In the genomic region with DNA sequence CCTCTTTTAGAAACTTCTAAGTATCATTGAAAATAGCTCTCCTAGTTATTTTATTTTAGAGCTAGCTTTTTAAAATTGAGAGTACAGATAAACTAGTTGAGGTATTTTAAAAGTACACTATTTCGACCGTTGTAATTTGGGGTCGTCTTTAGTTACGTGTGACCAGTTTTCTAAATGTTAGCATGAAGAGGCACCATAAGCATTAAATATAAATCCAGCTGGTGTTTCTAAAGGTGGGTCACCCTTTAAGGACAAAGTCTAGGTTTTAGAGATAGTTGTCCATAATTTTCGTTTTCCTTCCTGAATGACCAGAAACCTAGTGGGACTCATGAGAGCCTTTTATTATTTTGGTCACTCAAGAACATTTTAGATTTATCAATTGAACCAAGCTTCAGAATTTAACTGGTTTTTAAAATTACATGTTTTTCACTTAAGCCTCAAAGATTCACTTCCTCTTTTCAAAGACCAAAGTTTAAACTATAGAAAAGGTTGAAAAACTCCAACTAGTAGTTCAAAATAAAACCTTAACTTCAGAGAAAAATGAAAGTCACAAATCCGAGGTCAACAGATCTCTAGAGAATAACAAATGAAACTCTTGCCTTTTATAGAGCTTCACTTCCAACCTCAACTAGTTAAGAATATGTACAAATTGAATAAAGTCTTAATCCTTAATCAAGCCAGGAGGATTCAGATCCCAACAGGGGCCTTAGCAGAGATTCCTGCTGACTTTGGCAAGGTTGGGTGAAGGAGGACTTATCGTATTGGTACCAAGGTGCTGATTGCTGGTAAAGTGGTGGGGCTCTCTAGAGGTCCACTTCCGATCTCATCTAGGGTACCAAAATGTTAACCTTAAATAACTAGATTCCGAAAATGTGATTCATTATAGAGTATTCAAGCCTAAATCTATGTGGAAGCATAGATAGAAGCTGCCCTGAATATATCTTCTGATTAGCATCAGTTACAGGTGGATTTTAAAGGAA, we compare ENCODE assay signal across 10 cellular contexts. TPM values are rescaled to one million over a fixed set of nuclear protein-coding genes. Genes with fewer than 3 reads are reported as not detected.
A peak's percentile ranks its signal among the peaks of the same experiment; 100 is the strongest.
DNase-seq lines count a peak whose midpoint lies in the region; ATAC-seq and TF ChIP-seq lines count a peak whose summit lies in the region.
"Had no signal": no experiment of that assay in that cellular context is flagged by ENCODE, and none has a peak within 500 bp of the region (broad histone marks: within the 10 kb centered on the region; RNA-seq: fewer than 3 reads in every experiment).

No MANE protein-coding gene starts in this region.

- peak overlapping the region; percentile 58 to 69 (median 61) for H3K27ac ChIP-seq in gastroesophageal sphincter

- peaks cover 4 to 28% (median 6%) of the 10 kb centered on the region in 3 donors for H3K4me1 ChIP-seq in gastroesophageal sphincter

- TF ChIP-seq CTCF in GM20000 (IDR thresholded peaks at IDR 0.05; ENCODE audit: extremely low read depth, missing control alignments) (no peak), gastroesophageal sphincter (IDR thresholded peaks at IDR 0.05) (no peak)

- no peak for TF ChIP-seq EP300 in gastroesophageal sphincter (IDR thresholded peaks at IDR 0.05)

- 51 to 54% methylated on average over 9 of the region's 9 CpGs for WGBS in gastroesophageal sphincter (ENCODE audit: low coverage in 1 of 2), 2 donors

- ATAC-seq in HG03521 (IDR thresholded peaks at IDR 0.05; ENCODE audit: unreplicated experiment): peak; percentile 50
- no peak for ATAC-seq in gastroesophageal sphincter
- ATAC-seq in GM18520 (IDR thresholded peaks at IDR 0.05; ENCODE audit: unreplicated experiment): no peak

- H3K9me3 ChIP-seq in gastroesophageal sphincter: peaks cover 0 to 15% (median 0%) of the 10 kb centered on the region in 3 donors

- H3K4me3 ChIP-seq in gastroesophageal sphincter: peak overlapping the region; percentile 17

- no peak for TF ChIP-seq POLR2A in gastroesophageal sphincter (IDR thresholded peaks at IDR 0.05)

- peaks cover 0 to 19% of the 10 kb centered on the region in 2 donors for H3K36me3 ChIP-seq in gastroesophageal sphincter

- H3K27me3 ChIP-seq in gastroesophageal sphincter: no peaks in the 10 kb centered on the region

- DNase-seq in CD1c-positive myeloid dendritic cell (ENCODE audit: extremely low spot score) (peak; percentile 35), GM20000 (ENCODE audit: low spot score) (peak; percentile 36), NCI-H187 (lab: John Stamatoyannopoulos, UW) (no peak), SW 1271 (lab: John Stamatoyannopoulos, UW) (no peak), NCI-H2107 (lab: John Stamatoyannopoulos, UW) (no peak)
- DNase-seq: effector CD4-positive, alpha-beta T cell; EL had no signal

RNA-seq across cellular contexts. Expression of gene PHKB, which starts 32.5 kb away (rescaled TPM):
- total RNA-seq in gastroesophageal sphincter: 10 to 100 TPM; 38.8 to 94.2 (median 55.7) TPM

RNA-seq across cellular contexts. Expression of gene ITFG1, which starts 32.8 kb away (rescaled TPM):
- 10 to 100 TPM; 40.7 to 54.0 (median 45.2) TPM for total RNA-seq in gastroesophageal sphincter

Comparison
In these comparisons a context has a peak if more than half of its experiments do, and no peak if none do; other contexts are left out.
1. DNase-seq: peak in CD1c-positive myeloid dendritic cell (single experiment) and GM20000 (single experiment); none in NCI-H187 (0 of 2), SW 1271 (0 of 2) and NCI-H2107 (single experiment).